Comparison of ENCODE assay signal across 22 cellular contexts in genomic region chr13:44818016-44818415, GRCh38.
"Had no signal": no experiment of that assay in that cellular context is flagged by ENCODE, and none has a peak within 500 bp of the region (broad histone marks: within the 10 kb centered on the region; RNA-seq: fewer than 3 reads in every experiment).

No MANE protein-coding gene starts in this region.

- DNase-seq: activated CD4-positive, alpha-beta T cell treated with anti-CD3 and anti-CD28 coated beads, Interleukin-2, amount 10 ng/mL, durations not matched to agents 24 days and 14 days; activated CD4-positive, CD25-positive, alpha-beta regulatory T cell; activated CD8-positive, alpha-beta memory T cell treated with anti-CD3 and anti-CD28 coated beads, Interleukin-2, amount 50 U/mL, for 4 hours; activated CD8-positive, alpha-beta T cell treated with anti-CD3 and anti-CD28 coated beads, Interleukin-2, amount 10 ng/mL, durations not matched to agents 7 days and 5 days; activated gamma-delta T cell; activated T-cell treated with anti-CD3 and anti-CD28 coated beads, Interleukin-2, amount 50 U/mL, for 72 hours; amniotic stem cell; cortex of kidney; effector CD4-positive, alpha-beta T cell; gastrocnemius medialis; heart left ventricle; left cardiac atrium; lower lobe of right lung; pancreas; stimulated activated CD4-positive, alpha-beta T cell treated with anti-CD3 and anti-CD28 coated beads, Interleukin-12 subunit alpha, Interleukin-12 subunit beta, amount 100 ng/mL, for 4 hours; stimulated activated CD4-positive, alpha-beta T cell treated with anti-CD3 and anti-CD28 coated beads, Interleukin-2, amount 100 ng/mL, for 24 hours; stomach; testis had no signal

- H3K9me3 ChIP-seq: gastrocnemius medialis, heart left ventricle, lower lobe of right lung, pancreas, stomach, testis had no signal

- H3K27ac Mint-ChIP-seq: activated CD4-positive, alpha-beta T cell treated with anti-CD3 and anti-CD28 coated beads, Interleukin-2, amount 10 ng/mL, durations not matched to agents 24 days and 14 days; activated CD8-positive, alpha-beta T cell treated with anti-CD3 and anti-CD28 coated beads, Interleukin-2, amount 10 ng/mL, durations not matched to agents 7 days and 5 days; activated naive CD8-positive, alpha-beta T cell; activated T-cell treated with anti-CD3 and anti-CD28 coated beads, Interleukin-2, amount 50 U/mL, for 72 hours had no signal

- H3K9me3 Mint-ChIP-seq: activated CD4-positive, alpha-beta T cell treated with anti-CD3 and anti-CD28 coated beads, Interleukin-2, amount 10 ng/mL, durations not matched to agents 24 days and 14 days; activated T-cell treated with anti-CD3 and anti-CD28 coated beads, Interleukin-2, amount 50 U/mL, for 72 hours; central memory CD8-positive, alpha-beta T cell; mesothelial cell of epicardium had no signal

- H3K36me3 Mint-ChIP-seq: activated naive CD8-positive, alpha-beta T cell; mesothelial cell of epicardium had no signal

- H3K27me3 ChIP-seq: brain microvascular endothelial cell, gastrocnemius medialis, heart left ventricle, pancreas, stomach, testis had no signal

- H3K27ac ChIP-seq: gastrocnemius medialis, heart left ventricle, lower lobe of right lung, pancreas, stomach, testis had no signal

- ATAC-seq: activated CD8-positive, alpha-beta T cell treated with anti-CD3 and anti-CD28 coated beads, Interleukin-2, amount 10 ng/mL, durations not matched to agents 7 days and 5 days; activated T-cell treated with anti-CD3 and anti-CD28 coated beads, Interleukin-2, amount 50 U/mL, for 72 hours; gastrocnemius medialis; left cardiac atrium had no signal

- FAIRE-seq: pancreas had no signal

- H3K36me3 ChIP-seq: brain microvascular endothelial cell, gastrocnemius medialis, heart left ventricle, lower lobe of right lung, pancreas, stomach had no signal

- H3K4me1 Mint-ChIP-seq: central memory CD8-positive, alpha-beta T cell had no signal

- H3K4me3 Mint-ChIP-seq: activated CD4-positive, alpha-beta T cell treated with anti-CD3 and anti-CD28 coated beads, Interleukin-2, amount 10 ng/mL, durations not matched to agents 24 days and 14 days; activated CD8-positive, alpha-beta T cell treated with anti-CD3 and anti-CD28 coated beads, Interleukin-2, amount 10 ng/mL, durations not matched to agents 7 days and 5 days; activated naive CD8-positive, alpha-beta T cell; activated T-cell treated with anti-CD3 and anti-CD28 coated beads, Interleukin-2, amount 50 U/mL, for 72 hours; central memory CD8-positive, alpha-beta T cell; mesothelial cell of epicardium had no signal

- H3K4me3 ChIP-seq: gastrocnemius medialis, heart left ventricle, lower lobe of right lung, pancreas, stomach, testis had no signal
